In genomic region chrX:53683556-53684414, GRCh38 we compare ENCODE assay signal across 8 cellular contexts. TPM values are rescaled to one million over a fixed set of nuclear protein-coding genes. Genes with fewer than 3 reads are reported as not detected.
DNase-seq lines count a peak whose midpoint lies in the region; ATAC-seq and TF ChIP-seq lines count a peak whose summit lies in the region.

No MANE protein-coding gene starts in this region.

- H3K36me3 ChIP-seq in SU-DHL-6 (ENCODE audit: low read length) (peaks cover 17% of the 10 kb centered on the region; the same call in 1 of the 2 replicates), ovary (no peaks in the 10 kb centered on the region), thyroid gland (no peaks in the 10 kb centered on the region)

- TF ChIP-seq POLR2A in ovary (IDR thresholded peaks at IDR 0.05) (peak; percentile 76), thyroid gland (IDR thresholded peaks at IDR 0.05) (peak in 1 of 2 donors; percentile 59)

- TF ChIP-seq CTCF in GM12865 (IDR thresholded peaks at IDR 0.05; ENCODE audit: insufficient read depth, low read depth, low read length, missing control alignments) (no peak), SU-DHL-6 (IDR thresholded peaks at IDR 0.05; ENCODE audit: insufficient read depth, low read length, poor library complexity, severe bottlenecking) (no peak), ovary (IDR thresholded peaks at IDR 0.05) (no peak), thyroid gland (IDR thresholded peaks at IDR 0.05) (no peak)

- H3K9me3 Mint-ChIP-seq in activated naive CD8-positive, alpha-beta T cell treated with anti-CD3 and anti-CD28 coated beads, Interleukin-2, amount 50 U/mL, for 24 hours, result no peaks in the 10 kb centered on the region

- intact Hi-C loops in Right ventricle myocardium superior (cut with DNase I) (no loop called here), ovary (cut with DNase I) (no loop called here), thyroid gland (cut with DNase I) (no loop called here)

- H3K27me3 ChIP-seq in SU-DHL-6 (ENCODE audit: low read length) (no peaks in the 10 kb centered on the region), ovary (no peaks in the 10 kb centered on the region), thyroid gland (no peaks in the 10 kb centered on the region)

- peak overlapping the region; percentile 73 for H3K4me3 ChIP-seq in GM12865 (ENCODE audit: low read depth, low read length)
- peak overlapping the region; percentile 91 for H3K4me3 ChIP-seq in SU-DHL-6 (ENCODE audit: insufficient read depth, low read length, poor library complexity, severe bottlenecking)
- H3K4me3 ChIP-seq in ovary, result peak overlapping the region; percentile 55
- H3K4me3 ChIP-seq in thyroid gland (replicated peaks in 1 of 3), result peak overlapping the region in 2 of 3 donors; percentile 46 to 49

- H4K20me1 ChIP-seq in SU-DHL-6 (ENCODE audit: low read depth, low read length), result peaks cover 7% of the 10 kb centered on the region; the same call in 1 of the 2 replicates

- TF ChIP-seq EP300 in ovary (IDR thresholded peaks at IDR 0.05), result no peak

- H3K4me1 ChIP-seq in ovary (ENCODE audit: insufficient read depth) (no peaks in the 10 kb centered on the region), thyroid gland (peaks cover 0 to 6% of the 10 kb centered on the region in 2 donors)

- peak overlapping the region; percentile 85 for H3K27ac Mint-ChIP-seq in activated naive CD8-positive, alpha-beta T cell treated with anti-CD3 and anti-CD28 coated beads, Interleukin-2, amount 50 U/mL, for 24 hours

- ATAC-seq in HG02763 (IDR thresholded peaks at IDR 0.05; ENCODE audit: unreplicated experiment) (peak; percentile 64), Right ventricle myocardium superior (ENCODE audit: poor library complexity) (peak; percentile 89)
- ATAC-seq in activated naive CD8-positive, alpha-beta T cell treated with anti-CD3 and anti-CD28 coated beads, Interleukin-2, amount 50 U/mL, for 24 hours, result peak; percentile 83

- 36 to 54% (median 51%) methylated on average over 72 to 80 of the region's 80 CpGs for WGBS in ovary, 3 donors
- WGBS in thyroid gland, 2 donors, result 0% methylated on average over 4 to 11 of the region's 80 CpGs

- H3K4me2 ChIP-seq in SU-DHL-6 (ENCODE audit: low read depth, low read length, poor library complexity, severe bottlenecking), result peak overlapping the region; percentile 88

- peak overlapping the region; percentile 97 for H3K9ac ChIP-seq in SU-DHL-6 (ENCODE audit: low read length)

- no peaks in the 10 kb centered on the region for H3K27me3 Mint-ChIP-seq in activated naive CD8-positive, alpha-beta T cell treated with anti-CD3 and anti-CD28 coated beads, Interleukin-2, amount 50 U/mL, for 24 hours

- DNase-seq in GM12865 (ENCODE audit: low read depth) (peak; percentile 98), NCI-H1417 (lab: John Stamatoyannopoulos, UW) (peak; percentile 96 to 99 (median 98)), Right ventricle myocardium superior (peak; percentile 93), ovary (peak; percentile 91 to 95 (median 92)), thyroid gland (peak; percentile 92 to 94)
- peak; percentile 83 for DNase-seq in activated naive CD8-positive, alpha-beta T cell treated with anti-CD3 and anti-CD28 coated beads, Interleukin-2, amount 50 U/mL, for 24 hours

- H3K79me2 ChIP-seq in SU-DHL-6 (ENCODE audit: insufficient read depth, low read length), result peaks cover 65% of the 10 kb centered on the region

- H3K27ac ChIP-seq in SU-DHL-6 (ENCODE audit: low read depth, low read length), result peak overlapping the region; percentile 78
- H3K27ac ChIP-seq in ovary, result peak overlapping the region; percentile 68 to 81
- peak overlapping the region; percentile 80 to 87 (median 81) for H3K27ac ChIP-seq in thyroid gland

- peak overlapping the region; percentile 94 for H3K4me3 Mint-ChIP-seq in activated naive CD8-positive, alpha-beta T cell treated with anti-CD3 and anti-CD28 coated beads, Interleukin-2, amount 50 U/mL, for 24 hours

- peaks cover 37% of the 10 kb centered on the region for H3K36me3 Mint-ChIP-seq in activated naive CD8-positive, alpha-beta T cell treated with anti-CD3 and anti-CD28 coated beads, Interleukin-2, amount 50 U/mL, for 24 hours (ENCODE audit: low read depth)

- H3K9me3 ChIP-seq in SU-DHL-6 (ENCODE audit: insufficient read depth, low read length), result no peaks in the 10 kb centered on the region
- H3K9me3 ChIP-seq in ovary, result no peaks in the 10 kb centered on the region
- no peaks in the 10 kb centered on the region for H3K9me3 ChIP-seq in thyroid gland

- peaks cover 37% of the 10 kb centered on the region for H3K4me1 Mint-ChIP-seq in activated naive CD8-positive, alpha-beta T cell treated with anti-CD3 and anti-CD28 coated beads, Interleukin-2, amount 50 U/mL, for 24 hours

- H3K9me2 ChIP-seq in SU-DHL-6 (replicated peaks; ENCODE audit: insufficient read depth, low read length), result no peaks in the 10 kb centered on the region

- peaks cover 14% of the 10 kb centered on the region; the same call in 1 of the 2 replicates for H3F3A ChIP-seq in SU-DHL-6 (ENCODE audit: insufficient read depth)

- no peak overlapping the region for H2AFZ ChIP-seq in SU-DHL-6 (ENCODE audit: low read depth, low read length, severe bottlenecking)

RNA-seq across cellular contexts. Expression of gene HUWE1, which starts 2.7 kb away (rescaled TPM):
- 111 TPM for total RNA-seq in Right ventricle myocardium superior
- 100 to 1,000 TPM in 5 of 7 donors, 10 to 100 TPM in 2; 61.5 to 198 (median 188) TPM for total RNA-seq in ovary
- 100 to 1,000 TPM in 1 of 2 donors, 10 to 100 TPM in 1; 58.2 to 189 TPM for polyA plus RNA-seq in ovary
- 100 to 1,000 TPM; 101 to 165 (median 151) TPM for total RNA-seq in thyroid gland

Comparison
In these comparisons a context has a peak if more than half of its experiments do, and no peak if none do; other contexts are left out.
1. Peak in every context shown above with its lines: DNase-seq, ATAC-seq, H3K4me3 ChIP-seq and H3K27ac ChIP-seq.